Comparison of ENCODE assay signal across 10 cellular contexts in the genomic region with DNA sequence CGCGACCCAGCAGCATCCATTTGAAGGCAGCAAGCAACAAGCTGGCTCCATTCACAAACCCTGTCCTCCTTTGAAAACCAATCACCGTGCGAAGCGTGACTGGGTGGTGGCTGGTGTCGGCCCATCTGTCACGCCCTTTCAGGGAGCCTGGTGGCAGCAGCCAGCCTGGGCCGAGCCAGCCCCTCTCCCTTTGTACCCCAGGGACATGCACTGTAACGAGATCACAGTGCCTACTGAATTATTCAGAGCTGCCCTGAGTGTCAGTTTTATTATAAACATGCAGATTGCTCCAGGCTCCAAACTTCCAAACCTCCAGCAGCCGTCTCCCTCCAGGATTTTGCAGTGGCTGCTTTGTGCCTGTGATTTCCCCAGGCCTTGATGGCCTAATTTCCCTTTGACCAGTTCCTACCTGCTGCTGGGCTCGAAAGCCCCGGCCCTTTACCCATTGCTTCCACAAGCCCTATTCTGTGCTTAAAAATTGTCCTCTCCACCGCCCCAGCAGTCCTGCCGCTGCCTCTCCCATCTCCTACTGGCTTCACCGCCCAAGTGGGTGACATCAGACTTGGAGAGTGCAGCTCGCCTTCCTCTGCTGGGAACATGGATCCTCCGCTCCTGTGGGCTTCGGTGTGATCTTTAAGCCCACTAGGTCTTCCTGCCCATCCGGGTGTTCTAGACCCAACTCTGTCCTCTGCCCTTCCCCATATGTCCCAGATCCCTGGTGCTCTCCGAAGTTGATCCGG. TPM values are rescaled to one million over a fixed set of nuclear protein-coding genes. Genes with fewer than 3 reads are reported as not detected.
DNase-seq lines count a peak whose midpoint lies in the region; FAIRE-seq and TF ChIP-seq lines count a peak whose summit lies in the region.
"Had no signal": no experiment of that assay in that cellular context is flagged by ENCODE, and none has a peak within 500 bp of the region (broad histone marks: within the 10 kb centered on the region; RNA-seq: fewer than 3 reads in every experiment).

No MANE protein-coding gene starts in this region.

- CTCF ChIA-PET in A673 (lab: Charles Lee) = no interaction called here

- H3K27me3 Mint-ChIP-seq in endodermal cell (ENCODE audit: insufficient read depth) (peaks cover 13% of the 10 kb centered on the region), nephron progenitor cell (ENCODE audit: low read depth, poor library complexity) (peaks cover 15% of the 10 kb centered on the region)

- H3K4me1 Mint-ChIP-seq in endodermal cell (peaks cover 13% of the 10 kb centered on the region), nephron progenitor cell (peaks cover 47% of the 10 kb centered on the region)

- H3K27ac ChIP-seq in A673 (ENCODE audit: low read depth, low read length, poor library complexity, severe bottlenecking) (peak overlapping the region; percentile 43), endodermal cell (ENCODE audit: low read depth, low read length) (peak overlapping the region; percentile 97)
- H3K27ac ChIP-seq: brain microvascular endothelial cell had no signal

- H3K27ac Mint-ChIP-seq in endodermal cell (peak overlapping the region; percentile 44), nephron progenitor cell (peak overlapping the region; percentile 81)

- BruUV-seq in A673 (replicated peaks; lab: Mats Ljungman, UMichigan) = no TSS peak

- intact Hi-C loops in A673 (cut with micrococcal nuclease; ENCODE audit: unreplicated experiment) = no loop called here

- peaks cover 32% of the 10 kb centered on the region for H3K4me1 ChIP-seq in A673 (ENCODE audit: insufficient read depth, low read length, poor library complexity, severe bottlenecking)
- H3K4me1 ChIP-seq in endodermal cell (ENCODE audit: control insufficient read depth, insufficient read depth, low read length) = peaks cover 3% of the 10 kb centered on the region

- FAIRE-seq in GM12891 (lab: Jason Lieb, UNC) = no peak

- no peak overlapping the region for H3K9ac ChIP-seq in endodermal cell (ENCODE audit: extremely low read depth, low read length, poor library complexity, severe bottlenecking)

- no peaks in the 10 kb centered on the region for H3K36me3 Mint-ChIP-seq in endodermal cell (ENCODE audit: low read depth)
- no peaks in the 10 kb centered on the region for H3K36me3 Mint-ChIP-seq in nephron progenitor cell (ENCODE audit: low read depth)

- no peak for TF ChIP-seq POLR2A in GM12891 (IDR thresholded peaks at IDR 0.05; ENCODE audit: low read depth, low read length)

- no peaks in the 10 kb centered on the region for H3K36me3 ChIP-seq in A673 (ENCODE audit: insufficient read depth, low read length, poor library complexity, severe bottlenecking)
- H3K36me3 ChIP-seq in endodermal cell (ENCODE audit: control insufficient read depth, insufficient read depth, low read length) = no peaks in the 10 kb centered on the region
- H3K36me3 ChIP-seq: brain microvascular endothelial cell had no signal

- peaks cover 2% of the 10 kb centered on the region for H3K9me3 Mint-ChIP-seq in endodermal cell
- H3K9me3 Mint-ChIP-seq in nephron progenitor cell = peaks cover 3% of the 10 kb centered on the region

- no peak overlapping the region for H3K4me3 Mint-ChIP-seq in endodermal cell
- H3K4me3 Mint-ChIP-seq in nephron progenitor cell = no peak overlapping the region

- DNase-seq in A673 (ENCODE audit: low spot score) (peak; percentile 80), NCI-H2107 (lab: John Stamatoyannopoulos, UW) (peak; percentile 84), endodermal cell (peak; percentile 86), nephron progenitor cell (peak; percentile 61), HuH-7 (ENCODE audit: low spot score) (no peak), NCI-H226 (no peak), GM12891 (ENCODE audit: insufficient read length, low spot score) (no peak)
- no peak for DNase-seq in stimulated activated CD4-positive, alpha-beta T cell treated with anti-CD3 and anti-CD28 coated beads, Interleukin-12 subunit alpha, Interleukin-12 subunit beta, amount 100 ng/mL, for 4 hours
- DNase-seq: brain microvascular endothelial cell, NCI-H1930 had no signal

- no peaks in the 10 kb centered on the region for H3K27me3 ChIP-seq in A673 (replicated peaks; ENCODE audit: insufficient read depth, low read depth, low read length, poor library complexity)
- H3K27me3 ChIP-seq in endodermal cell (ENCODE audit: control insufficient read depth, insufficient read depth, low read length, poor library complexity, severe bottlenecking) = peaks cover 19% of the 10 kb centered on the region
- H3K27me3 ChIP-seq: brain microvascular endothelial cell had no signal

- TF ChIP-seq CTCF in A673 (conservative IDR thresholded peaks at IDR 0.05; ENCODE audit: low read depth, low read length) (no peak), endodermal cell (conservative IDR thresholded peaks at IDR 0.05) (no peak), nephron progenitor cell (IDR thresholded peaks at IDR 0.05) (no peak)

- WGBS in endodermal cell (ENCODE audit: insufficient coverage in 1 of 2, insufficient read length in 1 of 2), 2 experiments = 68 to 83% methylated on average over 14 to 21 of the region's 21 CpGs

- H3K4me3 ChIP-seq in A673 (ENCODE audit: low read depth, low read length, poor library complexity, severe bottlenecking) = no peak overlapping the region
- H3K4me3 ChIP-seq in endodermal cell (ENCODE audit: low read length) = no peak overlapping the region

- H3K9me3 ChIP-seq in A673 (ENCODE audit: low read depth, low read length, poor library complexity, severe bottlenecking) (no peaks in the 10 kb centered on the region), endodermal cell (ENCODE audit: control insufficient read depth, low read length) (no peaks in the 10 kb centered on the region)

- POLR2A ChIA-PET in A673 (lab: Charles Lee; ENCODE audit: low non-redundant PET) = no interaction called here

TF ChIP-seq in GM12891, 5 proteins besides CTCF, POLR2A, EP300 and RAD21:
- no peak for TF ChIP-seq TAF1 (IDR thresholded peaks at IDR 0.05; ENCODE audit: low read depth, low read length)
- no peak for TF ChIP-seq POLR2AphosphoS5 (IDR thresholded peaks at IDR 0.05; ENCODE audit: low read depth, low read length)
- no peak for TF ChIP-seq SPI1 (IDR thresholded peaks at IDR 0.05; ENCODE audit: low read depth, low read length)
- no peak for TF ChIP-seq POU2F2 (IDR thresholded peaks at IDR 0.05; ENCODE audit: low read depth, low read length)
- no peak for TF ChIP-seq PAX5 (IDR thresholded peaks at IDR 0.05; ENCODE audit: insufficient read depth, low read length, severe bottlenecking)

RNA-seq across cellular contexts. Expression of gene CTDSP2, which starts 22.5 kb away (rescaled TPM):
- total RNA-seq in A673 (2021) (115 and 132 TPM in 2 replicates), endodermal cell (100 to 1,000 TPM; 137 to 148 TPM)
- 100 TPM for polyA plus RNA-seq in endodermal cell (2013, experiment 1 of 2)
- polyA plus RNA-seq in endodermal cell (2013, experiment 2 of 2) = 87.4 TPM
- 38.8 TPM for polyA plus RNA-seq in GM12891 (2012; ENCODE audit: low read depth, missing spikeins)

RNA-seq across cellular contexts. Expression of gene AVIL, which starts 50.5 kb away (rescaled TPM):
- total RNA-seq in A673 (2021) = 4.4 and 5.4 TPM in 2 replicates
- total RNA-seq in endodermal cell = 1 to 10 TPM in 1 of 2 donors, under 1 TPM in 1; 0.22 to 1.7 TPM
- 0.68 TPM for polyA plus RNA-seq in endodermal cell (2013, experiment 1 of 2)
- 0.50 TPM for polyA plus RNA-seq in endodermal cell (2013, experiment 2 of 2)
- polyA plus RNA-seq in GM12891 (2012; ENCODE audit: low read depth, missing spikeins) = 0.64 TPM

Comparison
In these comparisons a context has a peak if more than half of its experiments do, and no peak if none do; other contexts are left out.
1. DNase-seq: peak in A673 (single experiment), NCI-H2107 (single experiment), endodermal cell (single experiment) and nephron progenitor cell (single experiment); none in stimulated activated CD4-positive, alpha-beta T cell treated with anti-CD3 and anti-CD28 coated beads, Interleukin-12 subunit alpha, Interleukin-12 subunit beta, amount 100 ng/mL, for 4 hours (single experiment), HuH-7 (single experiment), NCI-H226 (single experiment) and GM12891 (single experiment).